In genomic region chr4:125940426-125940825, GRCh38 we compare ENCODE assay signal across 16 cellular contexts.
"Had no signal": no experiment of that assay in that cellular context is flagged by ENCODE, and none has a peak within 500 bp of the region (broad histone marks: within the 10 kb centered on the region; RNA-seq: fewer than 3 reads in every experiment).

No MANE protein-coding gene starts in this region.

- ATAC-seq: foreskin keratinocyte, gastroesophageal sphincter, heart right ventricle, left cardiac atrium, left lung, left ventricle myocardium superior, lower lobe of right lung, mucosa of descending colon had no signal

- DNase-seq: dermis blood vessel endothelial cell; dorsolateral prefrontal cortex; effector CD4-positive, alpha-beta T cell; effector memory CD4-positive, alpha-beta T cell; heart right ventricle; hippocampal formation; left cardiac atrium; left lung; left ventricle myocardium superior; lower lobe of right lung; mucosa of descending colon; naive B cell had no signal

- H3K4me1 ChIP-seq: esophagus muscularis mucosa, foreskin keratinocyte, gastroesophageal sphincter, heart right ventricle, left lung, lower lobe of right lung had no signal

- H3K4me3 ChIP-seq: coronary artery, dorsolateral prefrontal cortex, esophagus muscularis mucosa, gastroesophageal sphincter, heart right ventricle, left lung, lower lobe of right lung, mucosa of descending colon had no signal

- H3K27ac ChIP-seq: coronary artery, dorsolateral prefrontal cortex, esophagus muscularis mucosa, foreskin keratinocyte, gastroesophageal sphincter, heart right ventricle, left lung, lower lobe of right lung had no signal

- H3K36me3 ChIP-seq: esophagus muscularis mucosa, gastroesophageal sphincter, heart right ventricle, left lung, lower lobe of right lung had no signal

- H3K9me3 ChIP-seq: esophagus muscularis mucosa, gastroesophageal sphincter, left lung, lower lobe of right lung, mucosa of descending colon had no signal

- H3K27me3 ChIP-seq: dorsolateral prefrontal cortex, esophagus muscularis mucosa, foreskin keratinocyte, gastroesophageal sphincter, heart right ventricle, left lung had no signal
